Comparison of ENCODE assay signal across 8 cellular contexts in the genomic region with DNA sequence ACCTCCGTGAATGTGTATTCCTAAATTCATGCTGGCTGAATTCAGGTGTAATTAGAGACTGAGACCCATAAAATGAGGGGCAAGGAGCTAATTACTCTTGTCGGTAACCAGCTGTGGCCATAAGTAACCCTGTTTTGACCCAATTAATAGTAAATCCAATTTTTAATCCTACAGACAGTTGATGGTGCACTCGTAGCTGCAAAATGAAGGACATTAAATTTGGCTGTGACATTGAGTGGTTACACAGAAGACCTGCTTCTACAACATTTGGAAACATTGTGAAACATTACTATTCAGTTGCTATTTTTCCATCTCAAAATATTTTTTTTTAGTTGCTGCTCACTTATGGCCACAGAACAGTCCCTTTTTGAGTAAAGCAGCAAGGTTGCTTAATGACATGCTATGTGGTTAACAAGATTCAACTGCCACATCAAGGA. TPM values are rescaled to one million over a fixed set of nuclear protein-coding genes. Genes with fewer than 3 reads are reported as not detected.
DNase-seq lines count a peak whose midpoint lies in the region; ATAC-seq, FAIRE-seq and TF ChIP-seq lines count a peak whose summit lies in the region.

No MANE protein-coding gene starts in this region.

- H3K27ac ChIP-seq in CD4-positive, alpha-beta T cell (ENCODE audit: low read depth, low read length): peak overlapping the region; percentile 51
- H3K27ac ChIP-seq in KMS-11 (peak overlapping the region; percentile 20), GM12878 (ENCODE audit: control insufficient read depth, insufficient read depth) (peak overlapping the region; percentile 75)

- no peaks in the 10 kb centered on the region for H3K27me3 ChIP-seq in CD4-positive, alpha-beta T cell (ENCODE audit: control insufficient read depth, insufficient read depth, low read length)
- H3K27me3 ChIP-seq in KMS-11 (ENCODE audit: insufficient read depth, low read depth) (no peaks in the 10 kb centered on the region), GM12878 (replicated peaks in 1 of 2; ENCODE audit: control insufficient read depth in 2 of 2, insufficient read depth in 2 of 2, low read length in 1 of 2) (no peaks in the 10 kb centered on the region)

- TF ChIP-seq EP300 in GM12878 (IDR thresholded peaks at IDR 0.05; ENCODE audit: borderline replicate concordance in 1 of 2, control insufficient read depth in 1 of 2, low read depth in 2 of 2, low read length in 2 of 2): peak in 1 of 2 experiments; percentile 18; a peak in 1 of 4 replicates

- H3K27me3 Mint-ChIP-seq in CD4-positive, alpha-beta T cell: no peaks in the 10 kb centered on the region
- no peaks in the 10 kb centered on the region for H3K27me3 Mint-ChIP-seq in osteocyte (ENCODE audit: unreplicated experiment)

- H3K27ac Mint-ChIP-seq in CD4-positive, alpha-beta T cell: peak overlapping the region; percentile 92
- peak overlapping the region; percentile 87 for H3K27ac Mint-ChIP-seq in osteocyte (ENCODE audit: unreplicated experiment)

- peaks cover 89% of the 10 kb centered on the region for H3K4me1 Mint-ChIP-seq in CD4-positive, alpha-beta T cell (ENCODE audit: low read depth)
- H3K4me1 Mint-ChIP-seq in osteocyte (ENCODE audit: unreplicated experiment): peaks cover 84% of the 10 kb centered on the region

- H3K4me1 ChIP-seq in KMS-11 (ENCODE audit: low read depth, poor library complexity, severe bottlenecking): peaks cover 100% of the 10 kb centered on the region
- H3K4me1 ChIP-seq in GM12878 (ENCODE audit: control insufficient read depth, insufficient read depth, low read length): peaks cover 40% of the 10 kb centered on the region

- SMC1A ChIA-PET in GM12878 (lab: Charles Lee; ENCODE audit: uncharacterized antibody, unreplicated experiment): interaction anchor here (0.6 to 9.4 kb wide), 19 partner anchors 10 to 230 kb away, joined by 3 to 115 read pairs (median 6); no protein-coding TSS in a partner anchor

- intact Hi-C loops in CD4-positive, alpha-beta T cell (cut with DNase I, micrococcal nuclease): loop anchor here (2.0 to 10.0 kb wide), 2 partner anchors 53 to 227 kb away; no protein-coding TSS in a partner anchor
- intact Hi-C loops in GM12878 (cut with micrococcal nuclease; ENCODE audit: unreplicated experiment): loop anchor here (2.0 kb wide), 2 partner anchors 21 to 75 kb away; no protein-coding TSS in a partner anchor

- no peak for ATAC-seq in CD4-positive, alpha-beta T cell (ENCODE audit: poor library complexity)
- ATAC-seq in GM12878 (peak; percentile 43), GM18870 (IDR thresholded peaks at IDR 0.05; ENCODE audit: unreplicated experiment) (no peak), HG02981 (IDR thresholded peaks at IDR 0.05; ENCODE audit: unreplicated experiment) (no peak)

- H3K79me2 ChIP-seq in KMS-11 (ENCODE audit: insufficient read depth, low read depth) (peaks cover 100% of the 10 kb centered on the region), GM12878 (ENCODE audit: control insufficient read depth, insufficient read depth, low read length) (peaks cover 98% of the 10 kb centered on the region)

- H4K20me1 ChIP-seq in KMS-11 (ENCODE audit: insufficient read depth) (peaks cover 97% of the 10 kb centered on the region), GM12878 (ENCODE audit: control insufficient read depth, insufficient read depth) (peaks cover 4% of the 10 kb centered on the region; the same call in 1 of the 2 replicates)

- RAD21 ChIA-PET in GM12878 (lab: Charles Lee; ENCODE audit: unreplicated experiment): interaction anchor here (0.6 to 3.9 kb wide), 19 partner anchors 10 to 142 kb away, joined by 3 to 26 read pairs (median 5); a partner anchor contains a TSS

- in situ Hi-C loops in GM12878 (cut with MboI): no loop called here

- TF ChIP-seq POLR2A in GM12878 (IDR thresholded peaks at IDR 0.05; ENCODE audit: low read depth, low read length): no peak

- no peak overlapping the region; the same call in 1 of the 2 replicates for H3K9ac ChIP-seq in KMS-11
- peak overlapping the region; percentile 24; the same call in 1 of the 2 replicates for H3K9ac ChIP-seq in GM12878 (ENCODE audit: control insufficient read depth, insufficient read depth, low read length)

- POLR2A ChIA-PET in CD4-positive, alpha-beta T cell (lab: Charles Lee): interaction anchor here (1.1 to 3.0 kb wide), 3 partner anchors 16 to 32 kb away, joined by 3 to 16 read pairs (median 4); no protein-coding TSS in a partner anchor
- POLR2A ChIA-PET in GM12878 (lab: Charles Lee): interaction anchor here (0.6 to 4.4 kb wide), 4 partner anchors 20 to 62 kb away, joined by 3 to 24 read pairs (median 4); no protein-coding TSS in a partner anchor

- peaks cover 78% of the 10 kb centered on the region for H3K36me3 Mint-ChIP-seq in CD4-positive, alpha-beta T cell (ENCODE audit: low read depth)
- H3K36me3 Mint-ChIP-seq in osteocyte (ENCODE audit: unreplicated experiment): peaks cover 24% of the 10 kb centered on the region

- H3K36me3 ChIP-seq in KMS-11 (ENCODE audit: insufficient read depth) (peaks cover 23% of the 10 kb centered on the region), GM12878 (ENCODE audit: control insufficient read depth in 2 of 2, insufficient read depth in 2 of 2, low read length in 1 of 2) (peaks cover 4 to 24% of the 10 kb centered on the region in 2 experiments)

- peak overlapping the region; percentile 26 for H3K4me2 ChIP-seq in KMS-11
- peak overlapping the region; percentile 92 for H3K4me2 ChIP-seq in GM12878 (ENCODE audit: control insufficient read depth, insufficient read depth)

- H3K4me3 Mint-ChIP-seq in CD4-positive, alpha-beta T cell: peak overlapping the region; percentile 64
- no peak overlapping the region for H3K4me3 Mint-ChIP-seq in osteocyte (ENCODE audit: unreplicated experiment)

- DNase-seq in CD4-positive, alpha-beta T cell: no peak
- DNase-seq in GM12878 (ENCODE audit: low read depth, low spot score) (no peak), osteocyte (ENCODE audit: extremely low spot score, unreplicated experiment) (no peak), NCI-H1436 (lab: John Stamatoyannopoulos, UW) (no peak), NCI-H187 (lab: John Stamatoyannopoulos, UW) (no peak)

- TF ChIP-seq CTCF in CD4-positive, alpha-beta T cell (IDR thresholded peaks at IDR 0.05): no peak
- TF ChIP-seq CTCF in KMS-11 (conservative IDR thresholded peaks at IDR 0.05; ENCODE audit: low read depth, low read length) (no peak), GM12878 (IDR thresholded peaks at IDR 0.05 in 2 of 3, conservative IDR thresholded peaks at IDR 0.05 in 1 of 3; ENCODE audit: control insufficient read depth in 2 of 3, extremely low read depth in 1 of 3, insufficient read depth in 1 of 3, low read depth in 3 of 3, low read length in 3 of 3) (no peak), osteocyte (IDR thresholded peaks at IDR 0.05) (no peak)

- no peaks in the 10 kb centered on the region for H3K9me3 Mint-ChIP-seq in CD4-positive, alpha-beta T cell
- no peaks in the 10 kb centered on the region for H3K9me3 Mint-ChIP-seq in osteocyte (ENCODE audit: unreplicated experiment)

- H3K4me3 ChIP-seq in KMS-11 (IDR thresholded peaks at IDR 0.05; ENCODE audit: insufficient read depth, low read depth, low read length): no peak overlapping the region
- peak overlapping the region; percentile 52; the same call in 1 of the 2 replicates for H3K4me3 ChIP-seq in GM12878

- no TSS peak for BruUV-seq in GM12878 (replicated peaks; lab: Mats Ljungman, UMichigan)

- FAIRE-seq in GM12878 (lab: Jason Lieb, UNC): no peak

- 0% methylated on average over 3 of the region's 3 CpGs for WGBS in GM12878 (ENCODE audit: insufficient coverage, insufficient replicate concordance, low lambda C conversion rate, missing lambda C conversion rate)

- CTCF ChIA-PET in CD4-positive, alpha-beta T cell (lab: Charles Lee): interaction anchor here (0.8 to 2.2 kb wide), 6 partner anchors 26 to 212 kb away, joined by 3 to 5 read pairs (median 3); no protein-coding TSS in a partner anchor
- CTCF ChIA-PET in GM12878 (lab: Yijun Ruan, JAX): interaction anchor here (0.6 to 6.5 kb wide), 8 partner anchors 18 to 409 kb away, joined by 3 to 34 read pairs (median 4); no protein-coding TSS in a partner anchor

- TF ChIP-seq RAD21 in GM12878 (IDR thresholded peaks at IDR 0.05; ENCODE audit: insufficient read depth, low read depth, low read length): no peak

- H3K9me3 ChIP-seq in CD4-positive, alpha-beta T cell (ENCODE audit: control insufficient read depth, low read length): no peaks in the 10 kb centered on the region
- H3K9me3 ChIP-seq in GM12878 (replicated peaks; ENCODE audit: control insufficient read depth, insufficient read depth, low read length): no peaks in the 10 kb centered on the region; the same call in 2 of the 3 replicates

- H2AFZ ChIP-seq in KMS-11 (ENCODE audit: low read depth): no peak overlapping the region
- no peak overlapping the region for H2AFZ ChIP-seq in GM12878 (ENCODE audit: control insufficient read depth, low read depth, low read length)

TF ChIP-seq in GM12878, 131 proteins besides CTCF, POLR2A, EP300 and RAD21 (continues in another document):
- no peak for TF ChIP-seq NR2F1 (conservative IDR thresholded peaks at IDR 0.05)
- TF ChIP-seq MTA3 (IDR thresholded peaks at IDR 0.05; ENCODE audit: borderline replicate concordance, low read length): 0 out of 2 replicates have a peak, but pooled peaks have one; percentile 19
- peak; percentile 28; the same call in 1 of the 2 replicates for TF ChIP-seq DPF2 (IDR thresholded peaks at IDR 0.05)
- peak; percentile 47; the same call in 1 of the 2 replicates for TF ChIP-seq BCL11A (IDR thresholded peaks at IDR 0.05; ENCODE audit: low read depth, low read length)
- TF ChIP-seq RAD51 (IDR thresholded peaks at IDR 0.05): no peak
- TF ChIP-seq JUNB (IDR thresholded peaks at IDR 0.05): peak; percentile 54
- peak; percentile 41; the same call in 1 of the 2 replicates for TF ChIP-seq GABPA (IDR thresholded peaks at IDR 0.05; ENCODE audit: low read depth)

RNA-seq across cellular contexts. Expression of a gene that starts 33.0 kb away (rescaled TPM):
- 100 to 1,000 TPM; 551 to 561 TPM for total RNA-seq in CD4-positive, alpha-beta T cell
- 485 and 489 TPM in 2 replicates for total RNA-seq in GM12878 (2013; cell fraction: nucleolus; rRNA removed)
- 337 and 351 TPM in 2 replicates for total RNA-seq in GM12878 (2014; rRNA removed)
- 218 TPM in 2 replicates for total RNA-seq in GM12878 (2014; rRNA removed; fragmentation: Illumina TruSeq; extraction: Trizol)
- total RNA-seq in GM12878 (2021): 239 and 247 TPM in 2 replicates
- 64.8 TPM for polyA plus RNA-seq in GM12878 (2011; ENCODE audit: low read depth)
- 80.9 and 82.1 TPM in 2 replicates for polyA plus RNA-seq in GM12878 (2011; rRNA removed)
- 104 and 129 TPM in 2 replicates for polyA plus RNA-seq in GM12878 (2011; cell fraction: cytosol; rRNA removed)
- polyA plus RNA-seq in GM12878 (2011; cell fraction: nucleus; rRNA removed): 52.1 and 62.2 TPM in 2 replicates
- 94.4 and 94.6 TPM in 2 replicates for polyA plus RNA-seq in GM12878 (2012)
- 200 and 216 TPM in 2 replicates for polyA plus RNA-seq in GM12878 (2014; fragmentation: Illumina TruSeq; extraction: Trizol)
- polyA plus RNA-seq in GM12878 (2014; fragmentation: Nextera tagmentation; extraction: Ambion mirVana): 10 to 100 TPM; 59.6 to 73.3 TPM
- polyA plus RNA-seq in GM12878 (2014; rRNA removed): 132 and 143 TPM in 2 replicates
- polyA plus RNA-seq in GM12878 (2016; fragmentation: Nextera tagmentation; extraction: Ambion mirVana): 100 to 1,000 TPM; 141 to 146 TPM
- 286 and 329 TPM in 2 replicates for polyA minus RNA-seq in GM12878 (2011; rRNA and poly(A)+ RNA removed)
- 138 and 193 TPM in 2 replicates for polyA minus RNA-seq in GM12878 (2011; cell fraction: cytosol; rRNA and poly(A)+ RNA removed)
- 137 and 215 TPM in 2 replicates for polyA minus RNA-seq in GM12878 (2011; cell fraction: nucleus; rRNA and poly(A)+ RNA removed)
- 159 and 166 TPM in 2 replicates for total RNA-seq in osteocyte

Comparison
In these comparisons a context has a peak if more than half of its experiments do, and no peak if none do; other contexts are left out.
1. H3K27ac ChIP-seq: peak in every context shown above with its lines; median percentile 75 in GM12878; 51 in CD4-positive, alpha-beta T cell; 20 in KMS-11.